In genomic region chr11:44760917-44761545, GRCh38 we compare ENCODE assay signal across 10 cellular contexts. TPM values are rescaled to one million over a fixed set of nuclear protein-coding genes. Genes with fewer than 3 reads are reported as not detected.
DNase-seq lines count a peak whose midpoint lies in the region; ATAC-seq, FAIRE-seq and TF ChIP-seq lines count a peak whose summit lies in the region.
"Had no signal": no experiment of that assay in that cellular context is flagged by ENCODE, and none has a peak within 500 bp of the region (broad histone marks: within the 10 kb centered on the region; RNA-seq: fewer than 3 reads in every experiment).

No MANE protein-coding gene starts in this region.

- in situ Hi-C loops in astrocyte of the spinal cord (cut with HindIII; ENCODE audit: low sequenced_read_pairs), result no loop called here

- peaks cover 11% of the 10 kb centered on the region for H3K9me3 Mint-ChIP-seq in activated T-cell treated with anti-CD3 and anti-CD28 coated beads, Interleukin-2, amount 50 U/mL, for 4 hours

- peak; percentile 71 for DNase-seq in HTR-8/SVneo (ENCODE audit: insufficient read length, low spot score)
- peak; percentile 72 for DNase-seq in astrocyte of the spinal cord (ENCODE audit: low read depth, low spot score)
- peak; percentile 90 for DNase-seq in iris pigment epithelial cell (ENCODE audit: low read depth)
- DNase-seq in stromal cell of bone marrow (ENCODE audit: low read depth), result peak; percentile 87
- DNase-seq in C1 segment of cervical spinal cord (lab: John Stamatoyannopoulos, UW), result no peak
- no peak for DNase-seq in cortex of kidney (lab: John Stamatoyannopoulos, UW)
- DNase-seq in activated T-cell treated with anti-CD3 and anti-CD28 coated beads, Interleukin-2, amount 50 U/mL, for 4 hours, result no peak
- DNase-seq: stimulated activated CD4-positive, alpha-beta T cell treated with anti-CD3 and anti-CD28 coated beads, Interleukin-4, amount 100 ng/mL, for 4 hours had no signal

- no peaks in the 10 kb centered on the region for H3K27me3 Mint-ChIP-seq in activated T-cell treated with anti-CD3 and anti-CD28 coated beads, Interleukin-2, amount 50 U/mL, for 4 hours (ENCODE audit: low read depth)

- peaks cover 23% of the 10 kb centered on the region for H3K36me3 Mint-ChIP-seq in activated T-cell treated with anti-CD3 and anti-CD28 coated beads, Interleukin-2, amount 50 U/mL, for 4 hours (ENCODE audit: insufficient read depth)

- peak; percentile 54 for FAIRE-seq in HTR-8/SVneo (lab: Jason Lieb, UNC)

- ATAC-seq in activated T-cell treated with anti-CD3 and anti-CD28 coated beads, Interleukin-2, amount 50 U/mL, for 4 hours, result no peak
- no peak for ATAC-seq in HG03097 (IDR thresholded peaks at IDR 0.05; ENCODE audit: low FRiP score, unreplicated experiment)

- TF ChIP-seq CTCF in astrocyte of the spinal cord (IDR thresholded peaks at IDR 0.05; ENCODE audit: low read depth, low read length), result no peak

- H3K4me3 ChIP-seq in astrocyte of the spinal cord (ENCODE audit: low read depth, low read length), result no peak overlapping the region
- H3K4me3 ChIP-seq: ascending aorta had no signal

- no peak overlapping the region for H3K4me3 Mint-ChIP-seq in activated T-cell treated with anti-CD3 and anti-CD28 coated beads, Interleukin-2, amount 50 U/mL, for 4 hours

- H3K4me1 Mint-ChIP-seq in activated T-cell treated with anti-CD3 and anti-CD28 coated beads, Interleukin-2, amount 50 U/mL, for 4 hours (ENCODE audit: low read depth), result peaks cover 12% of the 10 kb centered on the region

RNA-seq across cellular contexts. Expression of gene TSPAN18, which starts 34.3 kb away (rescaled TPM):
- 1 to 10 TPM in 2 of 3 donors, under 1 TPM in 1; 0.84 to 2.0 (median 1.5) TPM for total RNA-seq in activated T-cell treated with anti-CD3 and anti-CD28 coated beads, Interleukin-2, amount 50 U/mL, for 4 hours

Comparison
In these comparisons a context has a peak if more than half of its experiments do, and no peak if none do; other contexts are left out.
1. DNase-seq: peak in HTR-8/SVneo (single experiment), astrocyte of the spinal cord (single experiment), iris pigment epithelial cell (single experiment) and stromal cell of bone marrow (single experiment); none in C1 segment of cervical spinal cord (0 of 14), cortex of kidney (single experiment) and activated T-cell treated with anti-CD3 and anti-CD28 coated beads, Interleukin-2, amount 50 U/mL, for 4 hours (single experiment).